17 cellular contexts compared by ENCODE assay signal in genomic region chr5:9766581-9766980, GRCh38.
DNase-seq lines count a peak whose midpoint lies in the region; ATAC-seq and TF ChIP-seq lines count a peak whose summit lies in the region.
"Had no signal": no experiment of that assay in that cellular context is flagged by ENCODE, and none has a peak within 500 bp of the region (broad histone marks: within the 10 kb centered on the region; RNA-seq: fewer than 3 reads in every experiment).

No MANE protein-coding gene starts in this region.

- intact Hi-C loops in lower leg skin (cut with DNase I; ENCODE audit: low total_unique reads), result no loop called here

- peak; percentile 37 for ATAC-seq in stimulated activated naive CD8-positive, alpha-beta T cell treated with anti-CD3 and anti-CD28 coated beads, Interleukin-15, amount 100 ng/mL, for 72 hours
- ATAC-seq in stimulated activated naive CD8-positive, alpha-beta T cell treated with anti-CD3 and anti-CD28 coated beads, Interleukin-15, Interleukin-2, amounts not matched to agents 100 U/mL and 50 U/mL, for 24 hours, result no peak
- ATAC-seq in activated CD4-positive, CD25-positive, alpha-beta regulatory T cell treated with anti-CD3 and anti-CD28 coated beads, Interleukin-2, amount 50 U/mL, for 24 hours, result no peak
- ATAC-seq in HG03095 (IDR thresholded peaks at IDR 0.05; ENCODE audit: unreplicated experiment), result no peak
- ATAC-seq: HCT116 had no signal

- H3K27ac Mint-ChIP-seq in stimulated activated naive CD8-positive, alpha-beta T cell treated with anti-CD3 and anti-CD28 coated beads, Interleukin-15, amount 100 ng/mL, for 72 hours, result no peak overlapping the region
- H3K27ac Mint-ChIP-seq: CD8-positive, alpha-beta memory T cell had no signal

- TF ChIP-seq POLR2A in lower leg skin (IDR thresholded peaks at IDR 0.05), result no peak

- H3K4me3 Mint-ChIP-seq in stimulated activated naive CD8-positive, alpha-beta T cell treated with anti-CD3 and anti-CD28 coated beads, Interleukin-15, amount 100 ng/mL, for 72 hours, result no peak overlapping the region
- H3K4me3 Mint-ChIP-seq: activated T-cell treated with anti-CD3 and anti-CD28 coated beads, Interleukin-2, amount 50 U/mL, for 4 hours; CD8-positive, alpha-beta memory T cell had no signal

- peaks cover 10 to 18% of the 10 kb centered on the region in 2 donors for H3K9me3 Mint-ChIP-seq in stimulated activated naive CD8-positive, alpha-beta T cell treated with anti-CD3 and anti-CD28 coated beads, Interleukin-15, amount 100 ng/mL, for 72 hours

- whole genome bisulfite sequencing in lower leg skin, 2 donors, result 74 to 82% methylated on average over 3 of the region's 3 CpGs

- TF ChIP-seq CTCF in fibroblast of mammary gland (conservative IDR thresholded peaks at IDR 0.05; ENCODE audit: control insufficient read depth, insufficient read depth, low read depth, low read length) (no peak), lower leg skin (IDR thresholded peaks at IDR 0.05) (no peak)

- no peak for DNase-seq in stimulated activated naive CD8-positive, alpha-beta T cell treated with anti-CD3 and anti-CD28 coated beads, Interleukin-15, amount 100 ng/mL, for 72 hours
- no peak for DNase-seq in stimulated activated naive CD8-positive, alpha-beta T cell treated with anti-CD3 and anti-CD28 coated beads, Interleukin-15, Interleukin-2, amounts not matched to agents 100 U/mL and 50 U/mL, for 24 hours
- DNase-seq in SW480 (ENCODE audit: low spot score) (peak; percentile 16), fibroblast of mammary gland (ENCODE audit: low read depth) (peak; percentile 14), hypothalamus (lab: John Stamatoyannopoulos, UW) (no peak), lower leg skin (ENCODE audit: low spot score in 2 of 2) (no peak)
- DNase-seq: activated T-cell treated with anti-CD3 and anti-CD28 coated beads, Interleukin-2, amount 50 U/mL, for 4 hours; CD8-positive, alpha-beta memory T cell; KBM-7; NCI-H1417; ovary; stimulated activated CD4-positive, alpha-beta T cell treated with anti-CD3 and anti-CD28 coated beads, Interleukin-4, amount 100 ng/mL, for 24 hours; thyroid gland had no signal

- no peaks in the 10 kb centered on the region for H3K4me1 Mint-ChIP-seq in stimulated activated naive CD8-positive, alpha-beta T cell treated with anti-CD3 and anti-CD28 coated beads, Interleukin-15, amount 100 ng/mL, for 72 hours
- H3K4me1 Mint-ChIP-seq: CD8-positive, alpha-beta memory T cell had no signal

- H3K4me3 ChIP-seq in fibroblast of mammary gland (ENCODE audit: control insufficient read depth, low read depth, low read length) (no peak overlapping the region), lower leg skin (ENCODE audit: low read depth, poor library complexity, severe bottlenecking) (no peak overlapping the region)
- H3K4me3 ChIP-seq: A549, ovary, thyroid gland had no signal

- H3K27me3 Mint-ChIP-seq in stimulated activated naive CD8-positive, alpha-beta T cell treated with anti-CD3 and anti-CD28 coated beads, Interleukin-15, amount 100 ng/mL, for 72 hours, result no peaks in the 10 kb centered on the region
- H3K27me3 Mint-ChIP-seq: CD8-positive, alpha-beta memory T cell had no signal

Comparison
In these comparisons a context has a peak if more than half of its experiments do, and no peak if none do; other contexts are left out.
1. DNase-seq: peak in SW480 (single experiment) and fibroblast of mammary gland (single experiment); none in stimulated activated naive CD8-positive, alpha-beta T cell treated with anti-CD3 and anti-CD28 coated beads, Interleukin-15, amount 100 ng/mL, for 72 hours (0 of 2), stimulated activated naive CD8-positive, alpha-beta T cell treated with anti-CD3 and anti-CD28 coated beads, Interleukin-15, Interleukin-2, amounts not matched to agents 100 U/mL and 50 U/mL, for 24 hours (single experiment), hypothalamus (0 of 51) and lower leg skin (0 of 2).